Comparison of ENCODE assay signal across 13 cellular contexts in genomic region chr9:93675336-93676150, GRCh38.
A peak's percentile ranks its signal among the peaks of the same experiment; 100 is the strongest.
DNase-seq lines count a peak whose midpoint lies in the region; ATAC-seq and TF ChIP-seq lines count a peak whose summit lies in the region.
"Had no signal": no experiment of that assay in that cellular context is flagged by ENCODE, and none has a peak within 500 bp of the region (broad histone marks: within the 10 kb centered on the region; RNA-seq: fewer than 3 reads in every experiment).

No MANE protein-coding gene starts in this region.

- no peak overlapping the region for H3K27ac Mint-ChIP-seq in activated T-cell treated with anti-CD3 and anti-CD28 coated beads, Interleukin-2, amount 50 U/mL, for 72 hours
- H3K27ac Mint-ChIP-seq in chondrocyte (ENCODE audit: unreplicated experiment) = no peak overlapping the region

- peak; percentile 14 for DNase-seq in activated T-cell treated with anti-CD3 and anti-CD28 coated beads, Interleukin-2, amount 50 U/mL, for 1 hour
- DNase-seq in activated T-cell treated with anti-CD3 and anti-CD28 coated beads, Interleukin-2, amount 50 U/mL, for 72 hours = no peak
- DNase-seq in chondrocyte (ENCODE audit: low spot score) (peak; percentile 81), mesenteric fat pad (ENCODE audit: low spot score) (peak; percentile 87), transverse colon (peak; percentile 5), cortex of kidney (lab: John Stamatoyannopoulos, UW) (no peak), esophagus muscularis mucosa (ENCODE audit: extremely low spot score) (no peak), DMS79 (lab: John Stamatoyannopoulos, UW) (no peak)
- DNase-seq: foreskin fibroblast, IMR-90, NCI-H1105, NCI-H748 treated with DMSO at 0.1 percent for 48 hours had no signal

- H3K27me3 ChIP-seq in transverse colon = no peaks in the 10 kb centered on the region
- no peaks in the 10 kb centered on the region for H3K27me3 ChIP-seq in esophagus muscularis mucosa

- in situ Hi-C loops in transverse colon (cut with MboI; ENCODE audit: low pct_ligation_motif_present in 1 of 4, low pct_unique_long_range_greater_than_20kb in 1 of 4, low sequenced_read_pairs in 3 of 4) = loop anchor here in 1 of 4 donors (25.0 kb wide), 2 partner anchors 287 to 537 kb away; partner anchors contain the start of gene BARX1

- H3K27me3 Mint-ChIP-seq in activated T-cell treated with anti-CD3 and anti-CD28 coated beads, Interleukin-2, amount 50 U/mL, for 72 hours (ENCODE audit: low read depth) = no peaks in the 10 kb centered on the region
- H3K27me3 Mint-ChIP-seq in chondrocyte (ENCODE audit: low read depth) = no peaks in the 10 kb centered on the region

- H3K9me3 ChIP-seq in transverse colon (no peaks in the 10 kb centered on the region), esophagus muscularis mucosa (no peaks in the 10 kb centered on the region)
- H3K9me3 ChIP-seq: Caco-2 had no signal

- H3K27ac ChIP-seq in transverse colon (no peak overlapping the region), esophagus muscularis mucosa (replicated peaks in 1 of 4) (no peak overlapping the region)

- intact Hi-C loops in transverse colon (cut with DNase I; ENCODE audit: low total_unique reads) (no loop called here), esophagus muscularis mucosa (cut with DNase I) (no loop called here)

- peaks cover 3 to 5% of the 10 kb centered on the region in 2 donors for H3K36me3 Mint-ChIP-seq in activated T-cell treated with anti-CD3 and anti-CD28 coated beads, Interleukin-2, amount 50 U/mL, for 72 hours (ENCODE audit: insufficient read depth in 2 of 2)
- H3K36me3 Mint-ChIP-seq in chondrocyte (ENCODE audit: low read depth) = peaks cover 2% of the 10 kb centered on the region

- ATAC-seq in activated T-cell treated with anti-CD3 and anti-CD28 coated beads, Interleukin-2, amount 50 U/mL, for 72 hours (replicated peaks in 1 of 2) = no peak

- H3K9me3 Mint-ChIP-seq in activated T-cell treated with anti-CD3 and anti-CD28 coated beads, Interleukin-2, amount 50 U/mL, for 72 hours = peaks cover 0 to 3% of the 10 kb centered on the region in 2 donors
- no peaks in the 10 kb centered on the region for H3K9me3 Mint-ChIP-seq in chondrocyte (ENCODE audit: low read depth)

- no peaks in the 10 kb centered on the region for H3K4me1 Mint-ChIP-seq in activated T-cell treated with anti-CD3 and anti-CD28 coated beads, Interleukin-2, amount 50 U/mL, for 72 hours (ENCODE audit: low read depth)
- H3K4me1 Mint-ChIP-seq in chondrocyte (ENCODE audit: low read depth) = no peaks in the 10 kb centered on the region

- TF ChIP-seq POLR2A in transverse colon (IDR thresholded peaks at IDR 0.05) (no peak), esophagus muscularis mucosa (IDR thresholded peaks at IDR 0.05; ENCODE audit: low read depth) (no peak)

- H3K4me3 ChIP-seq in transverse colon = no peak overlapping the region
- H3K4me3 ChIP-seq in esophagus muscularis mucosa = no peak overlapping the region

- H3K4me3 Mint-ChIP-seq in activated T-cell treated with anti-CD3 and anti-CD28 coated beads, Interleukin-2, amount 50 U/mL, for 72 hours = no peak overlapping the region
- H3K4me3 Mint-ChIP-seq in chondrocyte (ENCODE audit: unreplicated experiment) = no peak overlapping the region

- H3K4me1 ChIP-seq in transverse colon = no peaks in the 10 kb centered on the region
- H3K4me1 ChIP-seq in esophagus muscularis mucosa = no peaks in the 10 kb centered on the region
- H3K4me1 ChIP-seq: Caco-2 had no signal

- TF ChIP-seq EP300 in transverse colon (IDR thresholded peaks at IDR 0.05; ENCODE audit: low read depth) = no peak
- no peak for TF ChIP-seq EP300 in esophagus muscularis mucosa (IDR thresholded peaks at IDR 0.05)

- WGBS in transverse colon (ENCODE audit: low coverage in 1 of 2), 2 donors = 91 to 100% methylated on average over 2 to 16 of the region's 16 CpGs
- 92% methylated on average over 7 of the region's 16 CpGs for WGBS in esophagus muscularis mucosa

- H3K36me3 ChIP-seq in transverse colon (peaks cover 0 to 13% (median 3%) of the 10 kb centered on the region in 4 donors), esophagus muscularis mucosa (peaks cover 46 to 69% (median 58%) of the 10 kb centered on the region in 4 donors)

- TF ChIP-seq CTCF in chondrocyte (IDR thresholded peaks at IDR 0.05) = no peak
- no peak for TF ChIP-seq CTCF in transverse colon (IDR thresholded peaks at IDR 0.05)
- TF ChIP-seq CTCF in esophagus muscularis mucosa (IDR thresholded peaks at IDR 0.05) = no peak

Comparison
In these comparisons a context has a peak if more than half of its experiments do, and no peak if none do; other contexts are left out.
1. DNase-seq: peak in activated T-cell treated with anti-CD3 and anti-CD28 coated beads, Interleukin-2, amount 50 U/mL, for 1 hour (single experiment), chondrocyte (single experiment), mesenteric fat pad (single experiment) and transverse colon (single experiment); none in activated T-cell treated with anti-CD3 and anti-CD28 coated beads, Interleukin-2, amount 50 U/mL, for 72 hours (0 of 2), cortex of kidney (single experiment), esophagus muscularis mucosa (single experiment) and DMS79 (single experiment).